ENCODE assay signal across 10 cellular contexts in the genomic region with DNA sequence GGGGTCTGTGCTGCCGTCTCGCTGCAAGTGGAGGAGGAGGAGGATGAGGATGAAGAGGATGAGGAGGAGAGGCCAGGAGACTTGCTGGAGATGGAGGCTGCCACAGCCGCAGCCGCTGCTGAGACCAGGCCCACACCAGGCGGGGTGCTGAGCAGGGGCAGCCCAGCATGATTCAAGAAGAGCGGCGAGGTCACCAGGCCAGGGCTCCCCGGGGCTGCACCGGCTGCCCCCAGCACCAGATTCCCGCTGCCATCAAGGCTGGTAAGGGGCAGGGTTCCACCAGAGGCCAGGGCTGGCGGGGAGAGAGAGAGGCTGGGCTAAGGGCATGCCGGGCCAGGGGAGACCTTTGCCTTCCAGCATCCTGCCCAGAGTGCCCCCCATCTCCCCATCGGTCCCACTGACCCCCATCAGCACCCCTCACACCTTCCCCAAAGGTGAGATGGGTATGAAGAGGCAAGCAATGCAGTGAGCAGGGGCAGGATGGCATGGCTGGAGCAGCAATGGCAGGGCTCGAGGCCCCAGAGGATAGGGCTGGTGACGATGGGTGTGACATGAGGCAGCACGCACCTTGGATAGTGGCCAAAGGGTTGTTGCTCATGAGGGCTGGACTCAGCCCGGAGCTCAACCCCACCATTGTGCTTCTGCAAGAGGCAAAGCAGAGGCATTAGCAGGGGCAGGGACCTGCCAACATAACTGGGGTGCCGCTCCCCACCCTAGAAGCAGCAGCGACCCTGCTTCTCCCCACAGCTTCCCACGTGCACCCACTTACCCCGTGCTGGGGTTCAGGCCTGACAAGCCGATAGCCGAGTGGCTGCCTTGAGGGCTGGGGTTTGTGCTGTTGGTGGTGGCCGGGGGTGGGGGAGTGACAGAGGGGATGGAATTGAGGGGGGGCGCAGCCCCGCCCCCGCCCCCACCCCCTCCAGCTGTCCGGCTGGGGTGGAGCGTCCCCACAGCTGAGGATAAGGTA. TPM values are rescaled to one million over a fixed set of nuclear protein-coding genes. Genes with fewer than 3 reads are reported as not detected.
DNase-seq lines count a peak whose midpoint lies in the region; ATAC-seq and TF ChIP-seq lines count a peak whose summit lies in the region.
"Had no signal": no experiment of that assay in that cellular context is flagged by ENCODE, and none has a peak within 500 bp of the region (broad histone marks: within the 10 kb centered on the region; RNA-seq: fewer than 3 reads in every experiment).

No MANE protein-coding gene starts in this region.

- no peak for TF ChIP-seq EP300 in suprapubic skin (IDR thresholded peaks at IDR 0.05)

- H3K9me3 ChIP-seq in adrenal gland (replicated peaks in 1 of 3) (no peaks in the 10 kb centered on the region), suprapubic skin (no peaks in the 10 kb centered on the region)

- no peak overlapping the region for H3K4me3 ChIP-seq in H7 (ENCODE audit: insufficient read depth, low read depth, low read length)
- H3K4me3 ChIP-seq in adrenal gland, result no peak overlapping the region
- no peak overlapping the region for H3K4me3 ChIP-seq in suprapubic skin

- no peaks in the 10 kb centered on the region for H3K4me1 ChIP-seq in adrenal gland (replicated peaks in 1 of 2)
- peaks cover 17% of the 10 kb centered on the region for H3K4me1 ChIP-seq in suprapubic skin

- no peaks in the 10 kb centered on the region for H3K36me3 ChIP-seq in H7 (replicated peaks; ENCODE audit: control insufficient read depth, insufficient read depth, low read length)
- no peaks in the 10 kb centered on the region for H3K36me3 ChIP-seq in adrenal gland (replicated peaks in 1 of 2)
- no peaks in the 10 kb centered on the region for H3K36me3 ChIP-seq in suprapubic skin

- ATAC-seq in left colon, result peak; percentile 89
- no peak for ATAC-seq in GM21717 (IDR thresholded peaks at IDR 0.05; ENCODE audit: unreplicated experiment)
- ATAC-seq in HG02938 (IDR thresholded peaks at IDR 0.05; ENCODE audit: unreplicated experiment), result no peak

- intact Hi-C loops in adrenal gland (cut with DNase I) (no loop called here), left colon (cut with DNase I, micrococcal nuclease) (no loop called here)

- no peak for TF ChIP-seq POLR2A in adrenal gland (IDR thresholded peaks at IDR 0.05)
- TF ChIP-seq POLR2A in suprapubic skin (IDR thresholded peaks at IDR 0.05), result no peak

- H3K27ac ChIP-seq in adrenal gland, result no peak overlapping the region
- no peak overlapping the region for H3K27ac ChIP-seq in suprapubic skin

- TF ChIP-seq CTCF in adrenal gland (IDR thresholded peaks at IDR 0.05) (no peak), suprapubic skin (IDR thresholded peaks at IDR 0.05) (no peak)

- no peaks in the 10 kb centered on the region; the same call in 1 of the 2 replicates for H3K27me3 ChIP-seq in H7 (ENCODE audit: control insufficient read depth, insufficient read depth, low read length)
- H3K27me3 ChIP-seq in adrenal gland, result peaks cover 3% of the 10 kb centered on the region
- H3K27me3 ChIP-seq in suprapubic skin, result peaks cover 6% of the 10 kb centered on the region

- WGBS in adrenal gland, 4 donors, result 69 to 81% (median 70%) methylated on average over 9 to 29 of the region's 29 CpGs
- 65% methylated on average over 16 of the region's 29 CpGs for WGBS in suprapubic skin

- peak; percentile 72 for DNase-seq in DMS53 (lab: John Stamatoyannopoulos, UW)
- DNase-seq in DMS53 treated with DMSO at 0.1 percent for 48 hours (lab: John Stamatoyannopoulos, UW; ENCODE audit: unreplicated experiment), result no peak
- peak; percentile 39 for DNase-seq in H7
- DNase-seq in adrenal gland, result peak in 6 of 7 donors; percentile 36 to 71 (median 52)
- DNase-seq in left colon, result peak; percentile 57 to 71
- DNase-seq in suprapubic skin (ENCODE audit: low spot score in 2 of 2), result no peak
- DNase-seq: 8988T, head of caudate nucleus had no signal

RNA-seq across cellular contexts. Expression of gene ZNF574, which starts 15.6 kb away (rescaled TPM):
- 44.0 and 45.4 TPM in 2 replicates for total RNA-seq in H7 (2014; rRNA removed; shearing (Covaris generic))
- 10 to 100 TPM in 7 of 8 donors, 1 to 10 TPM in 1; 9.6 to 16.9 (median 13.4) TPM for total RNA-seq in adrenal gland
- 1 to 10 TPM; 2.7 to 7.9 (median 5.4) TPM for polyA plus RNA-seq in adrenal gland
- 10 to 100 TPM; 11.0 to 14.0 TPM for total RNA-seq in left colon
- total RNA-seq in suprapubic skin, result 10 to 100 TPM; 31.1 to 42.9 (median 33.5) TPM

RNA-seq across cellular contexts. Expression of gene GRIK5, which starts 21.6 kb away (rescaled TPM):
- total RNA-seq in H7 (2014; rRNA removed; shearing (Covaris generic)), result 15.7 and 16.4 TPM in 2 replicates
- total RNA-seq in adrenal gland, result 1 to 10 TPM in 4 of 8 donors, under 1 TPM in 3, not detected in 1; 0.24 to 6.2 (median 1.0) TPM
- 10 to 100 TPM in 1 of 3 donors, 1 to 10 TPM in 2; 2.3 to 11.9 (median 2.4) TPM for polyA plus RNA-seq in adrenal gland
- total RNA-seq in left colon, result 1 to 10 TPM; 1.0 to 2.6 TPM
- 1 to 10 TPM in 3 of 4 donors, under 1 TPM in 1; 0.68 to 2.3 (median 1.1) TPM for total RNA-seq in suprapubic skin

RNA-seq across cellular contexts. Expression of gene POU2F2, which starts 40.7 kb away (rescaled TPM):
- 0.90 and 2.4 TPM in 2 replicates for total RNA-seq in H7 (2014; rRNA removed; shearing (Covaris generic))
- total RNA-seq in adrenal gland, result 1 to 10 TPM; 1.4 to 4.9 (median 2.9) TPM
- 10 to 100 TPM in 1 of 3 donors, 1 to 10 TPM in 2; 4.2 to 17.2 (median 6.8) TPM for polyA plus RNA-seq in adrenal gland
- 1 to 10 TPM; 1.5 to 3.8 TPM for total RNA-seq in left colon
- 100 to 1,000 TPM in 1 of 4 donors, under 1 TPM in 3; 0.55 to 244 (median 0.71) TPM for total RNA-seq in suprapubic skin

Comparison
In these comparisons a context has a peak if more than half of its experiments do, and no peak if none do; other contexts are left out.
1. DNase-seq: peak in DMS53 (single experiment), H7 (single experiment), adrenal gland (6 of 7) and left colon (2 of 2); none in DMS53 treated with DMSO at 0.1 percent for 48 hours (single experiment) and suprapubic skin (0 of 2).